Comparison of ENCODE assay signal across 21 cellular contexts in genomic region chr15:100152463-100152862, GRCh38.
"Had no signal": no experiment of that assay in that cellular context is flagged by ENCODE, and none has a peak within 500 bp of the region (broad histone marks: within the 10 kb centered on the region; RNA-seq: fewer than 3 reads in every experiment).

No MANE protein-coding gene starts in this region.

- H3K27me3 ChIP-seq: colonic mucosa, gastroesophageal sphincter, heart right ventricle, neural progenitor cell, testis, tibial artery had no signal

- ATAC-seq: esophagus mucosa; gastroesophageal sphincter; mucosa of descending colon; naive thymus-derived CD4-positive, alpha-beta T cell; sciatic nerve; stimulated activated memory B cell treated with anti-CD40 and anti-IgM and Interleukin-4, amounts not matched to agents 10 μg/mL and 1 μg/mL and 100 μg/mL, for 72 hours; stimulated activated naive CD8-positive, alpha-beta T cell treated with anti-CD3 and anti-CD28 coated beads, Interleukin-15, Interleukin-2, amounts not matched to agents 100 U/mL and 50 U/mL, for 24 hours had no signal

- H3K27ac ChIP-seq: colonic mucosa, epithelial cell of prostate, gastroesophageal sphincter, heart right ventricle, neural progenitor cell, testis, tibial artery had no signal

- H3K4me3 ChIP-seq: colonic mucosa, gastroesophageal sphincter, heart right ventricle, lung, mucosa of descending colon, neural progenitor cell, smooth muscle cell, testis, tibial artery had no signal

- H3K9me3 ChIP-seq: colonic mucosa, testis had no signal

- H3K36me3 ChIP-seq: colonic mucosa, heart right ventricle, neural progenitor cell had no signal

- DNase-seq: colonic mucosa; effector CD8-positive, alpha-beta T cell; foreskin fibroblast; heart right ventricle; hippocampal formation; left cardiac atrium; mucosa of descending colon; naive thymus-derived CD4-positive, alpha-beta T cell; retina; stimulated activated CD4-positive, alpha-beta T cell treated with anti-CD3 and anti-CD28 coated beads, Interleukin-4, amount 100 ng/mL, for 4 hours; stimulated activated naive CD8-positive, alpha-beta T cell treated with anti-CD3 and anti-CD28 coated beads, Interleukin-15, Interleukin-2, amounts not matched to agents 100 U/mL and 50 U/mL, for 24 hours; testis; tibial artery had no signal

- H3K4me1 ChIP-seq: colonic mucosa, gastroesophageal sphincter, heart right ventricle, neural progenitor cell, testis, tibial artery had no signal
